11 cellular contexts compared by ENCODE assay signal in the genomic region with DNA sequence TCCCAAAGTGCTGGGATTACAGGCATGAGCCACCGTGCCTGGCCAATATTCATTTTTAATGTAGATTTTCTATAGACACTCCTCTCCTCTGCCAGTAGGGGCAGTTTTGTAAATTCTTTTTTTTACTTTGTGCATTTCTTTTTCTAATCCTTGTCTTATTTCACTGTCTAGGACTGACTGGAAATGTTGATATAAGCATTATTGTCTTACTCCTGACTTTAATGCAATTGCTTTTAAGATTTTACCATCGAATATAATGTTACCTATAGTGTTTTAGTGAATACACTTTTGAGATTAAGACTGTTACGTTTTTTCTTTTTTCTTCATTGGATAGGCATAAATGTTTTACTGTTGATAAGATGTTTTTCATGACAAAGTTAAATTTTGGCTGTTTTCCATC. TPM values are rescaled to one million over a fixed set of nuclear protein-coding genes. Genes with fewer than 3 reads are reported as not detected.
DNase-seq lines count a peak whose midpoint lies in the region; ATAC-seq and TF ChIP-seq lines count a peak whose summit lies in the region.
"Had no signal": no experiment of that assay in that cellular context is flagged by ENCODE, and none has a peak within 500 bp of the region (broad histone marks: within the 10 kb centered on the region; RNA-seq: fewer than 3 reads in every experiment).

No MANE protein-coding gene starts in this region.

- intact Hi-C loops in Panc1 (cut with micrococcal nuclease; ENCODE audit: unreplicated experiment): no loop called here

- H3K9me3 Mint-ChIP-seq in natural killer cell treated with Interleukin-12 subunit alpha and Interleukin-12 subunit beta and Interleukin-15 and Interleukin-18, amount 100 ng/mL, for 72 hours: no peaks in the 10 kb centered on the region

- H3K4me1 ChIP-seq in Panc1 (ENCODE audit: control insufficient read depth, insufficient read depth, low read length): no peaks in the 10 kb centered on the region

- in situ Hi-C loops in Panc1 (cut with HindIII; ENCODE audit: low pct_unique_long_range_greater_than_20kb, low sequenced_read_pairs): no loop called here

- no peak overlapping the region for H3K4me3 Mint-ChIP-seq in natural killer cell treated with Interleukin-12 subunit alpha and Interleukin-12 subunit beta and Interleukin-15 and Interleukin-18, amount 100 ng/mL, for 72 hours

- H3K27me3 Mint-ChIP-seq in natural killer cell treated with Interleukin-12 subunit alpha and Interleukin-12 subunit beta and Interleukin-15 and Interleukin-18, amount 100 ng/mL, for 72 hours: peaks cover 5 to 7% of the 10 kb centered on the region in 2 donors

- H3K4me3 ChIP-seq in GM12865 (ENCODE audit: low read depth, low read length): no peak overlapping the region
- H3K4me3 ChIP-seq in Panc1 (ENCODE audit: low read depth in 2 of 2, low read length in 2 of 2): no peak overlapping the region
- H3K4me3 ChIP-seq in fibroblast of mammary gland (ENCODE audit: control insufficient read depth, low read depth, low read length): no peak overlapping the region
- H3K4me3 ChIP-seq: BLaER1 treated with 17β-estradiol and CSF1 and Interleukin-3, amounts not matched to agents 10 nM and 100 nM; K562; tibial artery had no signal

- no peaks in the 10 kb centered on the region for H3K36me3 ChIP-seq in Panc1 (ENCODE audit: control insufficient read depth, insufficient read depth, low read length)
- H3K36me3 ChIP-seq: BLaER1 treated with 17β-estradiol and CSF1 and Interleukin-3, amounts not matched to agents 10 nM and 100 nM; tibial artery had no signal

- TF ChIP-seq CTCF in 22Rv1 (IDR thresholded peaks at IDR 0.05) (peak; percentile 54), GM12865 (IDR thresholded peaks at IDR 0.05; ENCODE audit: insufficient read depth, low read depth, low read length, missing control alignments) (peak; percentile 21), Panc1 (IDR thresholded peaks at IDR 0.05) (peak; percentile 52; the same call in 1 of the 2 replicates), fibroblast of mammary gland (conservative IDR thresholded peaks at IDR 0.05; ENCODE audit: control insufficient read depth, insufficient read depth, low read depth, low read length) (peak; percentile 40)

- H3K27me3 ChIP-seq in Panc1 (ENCODE audit: control insufficient read depth, insufficient read depth, low read length): no peaks in the 10 kb centered on the region
- H3K27me3 ChIP-seq: BLaER1 treated with 17β-estradiol and CSF1 and Interleukin-3, amounts not matched to agents 10 nM and 100 nM; tibial artery had no signal

- no TSS peak for BruUV-seq in Panc1 (replicated peaks; lab: Mats Ljungman, UMichigan)

- H3K27ac ChIP-seq in 22Rv1: no peak overlapping the region
- no peak overlapping the region for H3K27ac ChIP-seq in Panc1 (ENCODE audit: low read length)
- H3K27ac ChIP-seq: BLaER1 treated with 17β-estradiol and CSF1 and Interleukin-3, amounts not matched to agents 10 nM and 100 nM; tibial artery had no signal

- peaks cover 0 to 12% of the 10 kb centered on the region in 2 donors for H3K4me1 Mint-ChIP-seq in natural killer cell treated with Interleukin-12 subunit alpha and Interleukin-12 subunit beta and Interleukin-15 and Interleukin-18, amount 100 ng/mL, for 72 hours (ENCODE audit: low read depth in 2 of 2)

- H3K36me3 Mint-ChIP-seq in natural killer cell treated with Interleukin-12 subunit alpha and Interleukin-12 subunit beta and Interleukin-15 and Interleukin-18, amount 100 ng/mL, for 72 hours: no peaks in the 10 kb centered on the region

- CTCF ChIA-PET in Panc1 (lab: Charles Lee): no interaction called here

- ATAC-seq in Panc1: no peak
- no peak for ATAC-seq in natural killer cell treated with Interleukin-12 subunit alpha and Interleukin-12 subunit beta and Interleukin-15 and Interleukin-18, amount 100 ng/mL, for 72 hours
- ATAC-seq in HG02588 (IDR thresholded peaks at IDR 0.05; ENCODE audit: unreplicated experiment): no peak
- ATAC-seq: K562 had no signal

- H3K27ac Mint-ChIP-seq in natural killer cell treated with Interleukin-12 subunit alpha and Interleukin-12 subunit beta and Interleukin-15 and Interleukin-18, amount 100 ng/mL, for 72 hours: no peak overlapping the region

- POLR2A ChIA-PET in Panc1 (lab: Charles Lee): no interaction called here

- no peaks in the 10 kb centered on the region for H3K9me3 ChIP-seq in Panc1 (ENCODE audit: control insufficient read depth, insufficient read depth, low read depth, low read length)
- H3K9me3 ChIP-seq: BLaER1 treated with 17β-estradiol and CSF1 and Interleukin-3, amounts not matched to agents 10 nM and 100 nM; tibial artery had no signal

- DNase-seq in GM12865 (ENCODE audit: low read depth) (no peak), Panc1 (ENCODE audit: low read depth, low spot score) (no peak), fibroblast of mammary gland (ENCODE audit: low read depth) (no peak), NCI-H1436 treated with DMSO at 0.1 percent for 48 hours (lab: John Stamatoyannopoulos, UW) (no peak), activated gamma-delta T cell treated with Interleukin-2 at 50 U/mL for 16 hours (no peak)
- DNase-seq in natural killer cell treated with Interleukin-12 subunit alpha and Interleukin-12 subunit beta and Interleukin-15 and Interleukin-18, amount 100 ng/mL, for 72 hours (ENCODE audit: low spot score): no peak
- DNase-seq: tibial artery had no signal

RNA-seq across cellular contexts. Expression of a gene that starts 35.4 kb away (rescaled TPM):
- 18.6 TPM for total RNA-seq in Panc1 (2021; ENCODE audit: unreplicated experiment)
- polyA plus RNA-seq in Panc1 (2012; ENCODE audit: insufficient read length): 24.1 TPM
- 1 to 10 TPM; 1.4 to 4.2 TPM for total RNA-seq in natural killer cell treated with Interleukin-12 subunit alpha and Interleukin-12 subunit beta and Interleukin-15 and Interleukin-18, amount 100 ng/mL, for 72 hours

RNA-seq across cellular contexts. Expression of a gene that starts 57.7 kb away (rescaled TPM):
- not detected for total RNA-seq in Panc1 (2021; ENCODE audit: unreplicated experiment)
- polyA plus RNA-seq in Panc1 (2012; ENCODE audit: insufficient read length): not detected
- total RNA-seq in natural killer cell treated with Interleukin-12 subunit alpha and Interleukin-12 subunit beta and Interleukin-15 and Interleukin-18, amount 100 ng/mL, for 72 hours: not detected
- total RNA-seq: K562 had no signal
- polyA plus RNA-seq: K562 had no signal
